14 cellular contexts compared by ENCODE assay signal in genomic region chr13:109500146-109500773, GRCh38.
DNase-seq lines count a peak whose midpoint lies in the region; ATAC-seq and TF ChIP-seq lines count a peak whose summit lies in the region.
"Had no signal": no experiment of that assay in that cellular context is flagged by ENCODE, and none has a peak within 500 bp of the region (broad histone marks: within the 10 kb centered on the region; RNA-seq: fewer than 3 reads in every experiment).

No MANE protein-coding gene starts in this region.

- peak; percentile 34 for TF ChIP-seq CTCF in fibroblast of pulmonary artery (IDR thresholded peaks at IDR 0.05; ENCODE audit: low read length, missing control alignments)
- TF ChIP-seq CTCF in retinal pigment epithelial cell (conservative IDR thresholded peaks at IDR 0.05; ENCODE audit: low read depth, low read length), result peak; percentile 19
- no peak for TF ChIP-seq CTCF in smooth muscle cell (IDR thresholded peaks at IDR 0.05; ENCODE audit: borderline replicate concordance, insufficient read depth, poor library complexity, severe bottlenecking)
- TF ChIP-seq CTCF in lower lobe of right lung (IDR thresholded peaks at IDR 0.05), result no peak

- peak; percentile 59 for DNase-seq in DMS53 (lab: John Stamatoyannopoulos, UW)
- no peak for DNase-seq in DMS53 treated with DMSO at 0.1 percent for 48 hours (lab: John Stamatoyannopoulos, UW; ENCODE audit: unreplicated experiment)
- DNase-seq in SK-MEL-5 (ENCODE audit: low read depth, low spot score), result peak; percentile 56
- peak; percentile 39 for DNase-seq in fibroblast of pulmonary artery (ENCODE audit: low read depth)
- no peak for DNase-seq in retinal pigment epithelial cell (ENCODE audit: low read depth)
- DNase-seq in smooth muscle cell (lab: John Stamatoyannopoulos, UW; ENCODE audit: unreplicated experiment), result no peak
- no peak for DNase-seq in lower lobe of right lung
- DNase-seq: 8988T; activated CD4-positive, alpha-beta T cell treated with anti-CD3 and anti-CD28 coated beads for 4 hours; DMS153; NCI-H510A; small intestine; upper lobe of left lung had no signal

- in situ Hi-C loops in SK-MEL-5 (cut with HindIII; ENCODE audit: low pct_unique_long_range_greater_than_20kb, low sequenced_read_pairs), result no loop called here

- H3K4me1 ChIP-seq in smooth muscle cell (ENCODE audit: low read depth) (no peaks in the 10 kb centered on the region), lower lobe of right lung (no peaks in the 10 kb centered on the region)
- H3K4me1 ChIP-seq: upper lobe of left lung had no signal

- H3K79me2 ChIP-seq in smooth muscle cell (ENCODE audit: low read depth), result no peaks in the 10 kb centered on the region

- no peak overlapping the region for H3K4me2 ChIP-seq in smooth muscle cell

- H3K27me3 ChIP-seq in smooth muscle cell (ENCODE audit: low read depth), result no peaks in the 10 kb centered on the region
- H3K27me3 ChIP-seq in lower lobe of right lung (ENCODE audit: low read depth), result no peaks in the 10 kb centered on the region
- H3K27me3 ChIP-seq: upper lobe of left lung had no signal

- H3K36me3 ChIP-seq in smooth muscle cell (ENCODE audit: low read depth), result no peaks in the 10 kb centered on the region
- no peaks in the 10 kb centered on the region for H3K36me3 ChIP-seq in lower lobe of right lung
- H3K36me3 ChIP-seq: upper lobe of left lung had no signal

- H3K9me3 ChIP-seq in smooth muscle cell (replicated peaks; ENCODE audit: low read depth) (no peaks in the 10 kb centered on the region), lower lobe of right lung (no peaks in the 10 kb centered on the region)
- H3K9me3 ChIP-seq: upper lobe of left lung had no signal

- H4K20me1 ChIP-seq in smooth muscle cell (ENCODE audit: low read depth), result no peaks in the 10 kb centered on the region

- H3K9ac ChIP-seq in smooth muscle cell (ENCODE audit: low read depth), result no peak overlapping the region

- intact Hi-C loops in lower lobe of right lung (cut with DNase I), result no loop called here

- H3K27ac ChIP-seq in smooth muscle cell (ENCODE audit: low read depth), result no peak overlapping the region
- H3K27ac ChIP-seq in lower lobe of right lung, result no peak overlapping the region
- H3K27ac ChIP-seq: upper lobe of left lung had no signal

- H3K4me3 ChIP-seq in fibroblast of pulmonary artery (replicated peaks; ENCODE audit: low read depth, low read length) (no peak overlapping the region), retinal pigment epithelial cell (ENCODE audit: low read length) (no peak overlapping the region), smooth muscle cell (no peak overlapping the region), lower lobe of right lung (no peak overlapping the region)
- H3K4me3 ChIP-seq: upper lobe of left lung had no signal

- 68% methylated on average over 6 of the region's 6 CpGs for WGBS in smooth muscle cell (ENCODE audit: low lambda C conversion rate)

- no peak overlapping the region for H2AFZ ChIP-seq in smooth muscle cell (ENCODE audit: low read depth)

- no peak for ATAC-seq in lower lobe of right lung
- no peak for ATAC-seq in HG03457 (IDR thresholded peaks at IDR 0.05; ENCODE audit: unreplicated experiment)

- no peaks in the 10 kb centered on the region for H3F3A ChIP-seq in smooth muscle cell (ENCODE audit: low read depth)

Comparison
In these comparisons a context has a peak if more than half of its experiments do, and no peak if none do; other contexts are left out.
1. DNase-seq: peak in DMS53 (single experiment), SK-MEL-5 (single experiment) and fibroblast of pulmonary artery (single experiment); none in DMS53 treated with DMSO at 0.1 percent for 48 hours (single experiment), retinal pigment epithelial cell (single experiment), smooth muscle cell (single experiment) and lower lobe of right lung (single experiment).
2. CTCF ChIP-seq: peak in fibroblast of pulmonary artery (single experiment) and retinal pigment epithelial cell (single experiment); none in smooth muscle cell (single experiment) and lower lobe of right lung (single experiment).